Comparison of ENCODE assay signal across 8 cellular contexts in genomic region chrX:101051549-101052302, GRCh38. TPM values are rescaled to one million over a fixed set of nuclear protein-coding genes. Genes with fewer than 3 reads are reported as not detected.
DNase-seq lines count a peak whose midpoint lies in the region; FAIRE-seq and TF ChIP-seq lines count a peak whose summit lies in the region.

TSS of gene TRMT2B (minus strand) at chrX:101052111. CDS start at chrX:101042289, 9,822 bp downstream.

- H3K4me3 ChIP-seq in neutrophil (ENCODE audit: low read depth in 1 of 2, low read length in 1 of 2), result peak within 1 kb of the TSS; percentile 63 to 82

- in situ Hi-C loops in G401 (cut with HindIII; ENCODE audit: low sequenced_read_pairs), result no loop called here

- TF ChIP-seq CTCF in neutrophil (IDR thresholded peaks at IDR 0.05) (no peak), subcutaneous adipose tissue (IDR thresholded peaks at IDR 0.05; ENCODE audit: low read depth) (no peak)

- no peaks in the 10 kb centered on the region for H3K27me3 ChIP-seq in neutrophil

- peaks cover 0 to 11% of the 10 kb centered on the region in 2 experiments for H3K4me1 ChIP-seq in neutrophil (ENCODE audit: control insufficient read depth in 1 of 2, insufficient read depth in 1 of 2, low read depth in 1 of 2, low read length in 1 of 2)

- peak within 1 kb of the TSS; percentile 90 for H3K27ac ChIP-seq in neutrophil

- H3K9me3 ChIP-seq in neutrophil, result no peaks in the 10 kb centered on the region

- DNase-seq in G401 (ENCODE audit: low spot score), result peak; percentile 80
- DNase-seq in H54 (ENCODE audit: insufficient read length, low spot score), result peak; percentile 59
- peak; percentile 65 for DNase-seq in LoVo (ENCODE audit: low spot score)
- DNase-seq in SIG-M5 treated with dmso at 0.1 percent for 504 hours (lab: John Stamatoyannopoulos, UW; ENCODE audit: unreplicated experiment), result peak; percentile 75
- peak; percentile 78 for DNase-seq in activated gamma-delta T cell treated with Interleukin-2 at 50 U/mL for 16 hours
- DNase-seq in foreskin melanocyte, result peak; percentile 58

- H3K36me3 ChIP-seq in neutrophil, result no peaks in the 10 kb centered on the region

- no peak; the same call in 1 of the 2 replicates for TF ChIP-seq POLR2A in H54 (IDR thresholded peaks at IDR 0.05; ENCODE audit: low read depth, low read length)

- FAIRE-seq in H54 (lab: Jason Lieb, UNC), result peak; percentile 81

RNA-seq across cellular contexts. Expression of gene TRMT2B, which starts in this region (rescaled TPM):
- total RNA-seq in G401 (2014; rRNA removed; shearing (Covaris generic)), result 14.2 and 21.8 TPM in 2 replicates
- 10 to 100 TPM; 10.9 to 15.8 (median 14.0) TPM for total RNA-seq in subcutaneous adipose tissue

Comparison
In these comparisons a context has a peak if more than half of its experiments do, and no peak if none do; other contexts are left out.
1. Peak in every context shown above with its lines: DNase-seq, H3K4me3 ChIP-seq and H3K27ac ChIP-seq.